In genomic region chr2:231286964-231287363, GRCh38 we compare ENCODE assay signal across 24 cellular contexts.
"Had no signal": no experiment of that assay in that cellular context is flagged by ENCODE, and none has a peak within 500 bp of the region (broad histone marks: within the 10 kb centered on the region; RNA-seq: fewer than 3 reads in every experiment).

No MANE protein-coding gene starts in this region.

- H3K4me3 ChIP-seq: spleen, suprapubic skin, tibial artery, upper lobe of right lung had no signal

- H3K4me3 Mint-ChIP-seq: activated CD4-positive, alpha-beta memory T cell treated with anti-CD3 and anti-CD28 coated beads, Interleukin-2, amount 10 ng/mL, durations not matched to agents 7 days and 5 days; activated CD4-positive, alpha-beta T cell treated with anti-CD3 and anti-CD28 coated beads, Interleukin-2, amount 10 ng/mL, durations not matched to agents 7 days and 5 days; activated T-cell treated with anti-CD3 and anti-CD28 coated beads, Interleukin-2, amount 50 U/mL, for 24 hours; naive thymus-derived CD4-positive, alpha-beta T cell; T-helper 1 cell treated with Interleukin-12 subunit alpha and Interleukin-12 subunit beta and Interleukin-4 antibody, amounts not matched to agents 30 μg/mL and 1 μg/mL, for 36 hours had no signal

- H3K9me3 ChIP-seq: spleen, suprapubic skin, tibial artery, upper lobe of right lung had no signal

- H3K27me3 Mint-ChIP-seq: activated T-cell treated with anti-CD3 and anti-CD28 coated beads, Interleukin-2, amount 50 U/mL, for 24 hours had no signal

- ATAC-seq: left cardiac atrium; naive thymus-derived CD4-positive, alpha-beta T cell; right cardiac atrium; upper lobe of right lung had no signal

- H3K27ac ChIP-seq: spleen, suprapubic skin, tibial artery, upper lobe of right lung had no signal

- H3K36me3 Mint-ChIP-seq: naive thymus-derived CD4-positive, alpha-beta T cell had no signal

- H3K36me3 ChIP-seq: spleen had no signal

- H3K9me3 Mint-ChIP-seq: activated CD4-positive, alpha-beta memory T cell treated with anti-CD3 and anti-CD28 coated beads, Interleukin-2, amount 10 ng/mL, durations not matched to agents 7 days and 5 days; activated CD4-positive, alpha-beta T cell treated with anti-CD3 and anti-CD28 coated beads, Interleukin-2, amount 10 ng/mL, durations not matched to agents 7 days and 5 days; activated T-cell treated with anti-CD3 and anti-CD28 coated beads, Interleukin-2, amount 50 U/mL, for 24 hours; naive thymus-derived CD4-positive, alpha-beta T cell; T-helper 1 cell treated with Interleukin-12 subunit alpha and Interleukin-12 subunit beta and Interleukin-4 antibody, amounts not matched to agents 30 μg/mL and 1 μg/mL, for 36 hours had no signal

- DNase-seq: activated CD4-positive, alpha-beta memory T cell treated with anti-CD3 and anti-CD28 coated beads, Interleukin-2, amount 10 ng/mL, durations not matched to agents 7 days and 5 days; activated CD4-positive, alpha-beta T cell treated with anti-CD3 and anti-CD28 coated beads for 1 hour; activated CD4-positive, alpha-beta T cell treated with anti-CD3 and anti-CD28 coated beads, Interleukin-2, amount 10 ng/mL, durations not matched to agents 7 days and 5 days; activated CD8-positive, alpha-beta memory T cell treated with anti-CD3 and anti-CD28 coated beads, Interleukin-2, amount 50 U/mL, for 48 hours; activated gamma-delta T cell treated with Interleukin-2 at 50 U/mL for 16 hours; activated naive CD4-positive, alpha-beta T cell treated with anti-CD3 and anti-CD28 coated beads, Interleukin-2, amount 50 U/mL, for 16 hours; activated T-cell treated with anti-CD3 and anti-CD28 coated beads, Interleukin-2, amount 50 U/mL, for 24 hours; amygdala; caudate nucleus; dermis blood vessel endothelial cell; effector CD8-positive, alpha-beta T cell; glutamatergic neuron; left cardiac atrium; midbrain; naive thymus-derived CD4-positive, alpha-beta T cell; occipital lobe; right cardiac atrium; spleen; stimulated activated naive CD4-positive, alpha-beta T cell; T-helper 9 cell; tibial artery; upper lobe of right lung had no signal

- H3K27me3 ChIP-seq: spleen, suprapubic skin, tibial artery, upper lobe of right lung had no signal

- H3K4me1 ChIP-seq: spleen, suprapubic skin, tibial artery, upper lobe of right lung had no signal

- H3K4me1 Mint-ChIP-seq: activated CD4-positive, alpha-beta memory T cell treated with anti-CD3 and anti-CD28 coated beads, Interleukin-2, amount 10 ng/mL, durations not matched to agents 7 days and 5 days; activated CD4-positive, alpha-beta T cell treated with anti-CD3 and anti-CD28 coated beads, Interleukin-2, amount 10 ng/mL, durations not matched to agents 7 days and 5 days; naive thymus-derived CD4-positive, alpha-beta T cell had no signal

- H3K27ac Mint-ChIP-seq: activated CD4-positive, alpha-beta memory T cell treated with anti-CD3 and anti-CD28 coated beads, Interleukin-2, amount 10 ng/mL, durations not matched to agents 7 days and 5 days; activated CD4-positive, alpha-beta T cell treated with anti-CD3 and anti-CD28 coated beads, Interleukin-2, amount 10 ng/mL, durations not matched to agents 7 days and 5 days; activated T-cell treated with anti-CD3 and anti-CD28 coated beads, Interleukin-2, amount 50 U/mL, for 24 hours; naive thymus-derived CD4-positive, alpha-beta T cell; T-helper 1 cell treated with Interleukin-12 subunit alpha and Interleukin-12 subunit beta and Interleukin-4 antibody, amounts not matched to agents 30 μg/mL and 1 μg/mL, for 36 hours had no signal
